35 cellular contexts compared by ENCODE assay signal in the genomic region with DNA sequence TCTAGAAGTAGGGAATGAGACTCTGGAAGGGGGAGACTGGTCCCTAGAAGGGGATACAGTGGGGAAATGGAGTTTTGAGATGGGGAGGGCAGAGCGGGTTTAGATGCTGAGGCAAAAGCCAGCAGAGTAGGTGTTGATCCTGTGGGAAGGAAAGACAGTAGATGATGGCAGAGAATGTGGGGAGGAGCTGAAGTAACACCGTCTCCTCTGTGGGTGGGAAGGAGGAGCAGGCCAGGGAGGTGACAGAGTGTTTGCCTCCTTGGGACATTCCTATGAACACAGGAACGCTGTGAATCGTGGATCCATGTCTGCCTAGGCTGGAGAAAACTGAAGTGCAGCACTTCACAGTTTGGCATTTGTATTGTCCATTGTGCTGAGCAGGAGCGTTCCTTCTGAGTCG. TPM values are rescaled to one million over a fixed set of nuclear protein-coding genes. Genes with fewer than 3 reads are reported as not detected.
"Had no signal": no experiment of that assay in that cellular context is flagged by ENCODE, and none has a peak within 500 bp of the region (broad histone marks: within the 10 kb centered on the region; RNA-seq: fewer than 3 reads in every experiment).

No MANE protein-coding gene starts in this region.

- FAIRE-seq: RCC 7860 had no signal

- H2AFZ ChIP-seq: PC-9 had no signal

- DNase-seq: activated B cell treated with CpG ODN at 0.5 μM for 24 hours; activated CD4-positive, alpha-beta memory T cell treated with anti-CD3 and anti-CD28 coated beads for 36 hours; activated CD4-positive, alpha-beta T cell treated with anti-CD3 and anti-CD28 coated beads for 4 hours; activated CD4-positive, alpha-beta T cell treated with anti-CD3 and anti-CD28 coated beads, Interleukin-2, amount 50 U/mL, for 1 hour; activated CD4-positive, CD25-positive, alpha-beta regulatory T cell treated with anti-CD3 and anti-CD28 coated beads, Interleukin-2, amount 50 U/mL, for 72 hours; activated CD8-positive, alpha-beta memory T cell treated with anti-CD3 and anti-CD28 coated beads, Interleukin-2, amount 50 U/mL, for 4 hours; activated gamma-delta T cell treated with Interleukin-2 at 50 U/mL for 16 hours; activated naive CD4-positive, alpha-beta T cell treated with anti-CD3 and anti-CD28 coated beads, Interleukin-2, amount 50 U/mL, for 16 hours; activated naive CD8-positive, alpha-beta T cell treated with anti-CD3 and anti-CD28 coated beads for 36 hours; activated T-cell treated with anti-CD3 and anti-CD28 coated beads for 4 hours; activated T-cell treated with anti-CD3 and anti-CD28 coated beads, Interleukin-2, amount 50 U/mL, for 4 hours; amniotic stem cell; aorta; brain microvascular endothelial cell; central memory CD4-positive, alpha-beta T cell; Kasumi-1; MG63; NCI-H1048; NCI-H1105 treated with DMSO at 0.1 percent for 48 hours; NCI-H1694; NCI-H1930; NCI-H2081 treated with DMSO at 0.1 percent for 48 hours; NCI-H226; NCI-H524 treated with DMSO at 0.1 percent for 48 hours; PC-9; SW 1271; T-helper 1 cell; T-helper 2 cell; T-helper 9 cell had no signal

- ATAC-seq: activated T-cell treated with anti-CD3 and anti-CD28 coated beads, Interleukin-2, amount 50 U/mL, for 4 hours; Right ventricle myocardium inferior had no signal

- H3K36me3 Mint-ChIP-seq: activated CD4-positive, alpha-beta memory T cell treated with anti-CD3 and anti-CD28 coated beads for 36 hours had no signal

- H3K9me3 Mint-ChIP-seq: activated naive CD8-positive, alpha-beta T cell treated with anti-CD3 and anti-CD28 coated beads for 36 hours; activated T-cell treated with anti-CD3 and anti-CD28 coated beads, Interleukin-2, amount 50 U/mL, for 4 hours; activated T-helper 1 cell treated with anti-CD3 and anti-CD28 coated beads, Interleukin-12 subunit alpha, Interleukin-12 subunit beta, Interleukin-2, Interleukin-4 antibody, amounts not matched to agents 30 ng/mL and 10 ng/mL and 1 ng/mL, durations not matched to agents 14 hours and 24 hours and 36 hours had no signal

- H3K27me3 ChIP-seq: brain microvascular endothelial cell, MG63 had no signal

- H3K4me3 Mint-ChIP-seq: activated B cell treated with CpG ODN at 0.5 μM for 24 hours; activated CD4-positive, alpha-beta memory T cell treated with anti-CD3 and anti-CD28 coated beads for 36 hours; activated naive CD8-positive, alpha-beta T cell treated with anti-CD3 and anti-CD28 coated beads for 36 hours; activated T-cell treated with anti-CD3 and anti-CD28 coated beads, Interleukin-2, amount 50 U/mL, for 4 hours; activated T-helper 1 cell treated with anti-CD3 and anti-CD28 coated beads, Interleukin-12 subunit alpha, Interleukin-12 subunit beta, Interleukin-2, Interleukin-4 antibody, amounts not matched to agents 30 ng/mL and 10 ng/mL and 1 ng/mL, durations not matched to agents 14 hours and 24 hours and 36 hours had no signal

- H3K27me3 Mint-ChIP-seq: activated CD4-positive, alpha-beta memory T cell treated with anti-CD3 and anti-CD28 coated beads for 36 hours; activated naive CD8-positive, alpha-beta T cell treated with anti-CD3 and anti-CD28 coated beads for 36 hours had no signal

- H3K4me1 Mint-ChIP-seq: activated B cell treated with CpG ODN at 0.5 μM for 24 hours; activated naive CD8-positive, alpha-beta T cell treated with anti-CD3 and anti-CD28 coated beads for 36 hours had no signal

- H3K4me3 ChIP-seq: MG63, PC-9 had no signal

- H3K9me3 ChIP-seq: MG63 had no signal

- H3K36me3 ChIP-seq: brain microvascular endothelial cell, MG63 had no signal

- H3K27ac Mint-ChIP-seq: activated B cell treated with CpG ODN at 0.5 μM for 24 hours; activated CD4-positive, alpha-beta memory T cell treated with anti-CD3 and anti-CD28 coated beads for 36 hours; activated naive CD8-positive, alpha-beta T cell treated with anti-CD3 and anti-CD28 coated beads for 36 hours; activated T-helper 1 cell treated with anti-CD3 and anti-CD28 coated beads, Interleukin-12 subunit alpha, Interleukin-12 subunit beta, Interleukin-2, Interleukin-4 antibody, amounts not matched to agents 30 ng/mL and 10 ng/mL and 1 ng/mL, durations not matched to agents 14 hours and 24 hours and 36 hours had no signal

- H3K4me2 ChIP-seq: PC-9 had no signal

- H3K27ac ChIP-seq: brain microvascular endothelial cell, PC-9, RWPE1, VCaP had no signal

RNA-seq across cellular contexts. Expression of a gene that starts 20.4 kb away (rescaled TPM):
- total RNA-seq: activated B cell treated with CpG ODN at 0.5 μM for 24 hours; activated CD4-positive, alpha-beta memory T cell treated with anti-CD3 and anti-CD28 coated beads for 36 hours; activated naive CD8-positive, alpha-beta T cell treated with anti-CD3 and anti-CD28 coated beads for 36 hours; activated T-cell treated with anti-CD3 and anti-CD28 coated beads, Interleukin-2, amount 50 U/mL, for 4 hours; activated T-helper 1 cell treated with anti-CD3 and anti-CD28 coated beads, Interleukin-12 subunit alpha, Interleukin-12 subunit beta, Interleukin-2, Interleukin-4 antibody, amounts not matched to agents 30 ng/mL and 10 ng/mL and 1 ng/mL, durations not matched to agents 14 hours and 24 hours and 36 hours; NCI-H460; PC-9; Right ventricle myocardium inferior had no signal
- polyA plus RNA-seq: aorta had no signal
